21 cellular contexts compared by ENCODE assay signal in genomic region chr22:27215826-27216320, GRCh38.
DNase-seq lines count a peak whose midpoint lies in the region; FAIRE-seq and TF ChIP-seq lines count a peak whose summit lies in the region.
"Had no signal": no experiment of that assay in that cellular context is flagged by ENCODE, and none has a peak within 500 bp of the region (broad histone marks: within the 10 kb centered on the region; RNA-seq: fewer than 3 reads in every experiment).

No MANE protein-coding gene starts in this region.

- no peaks in the 10 kb centered on the region for H3K9me2 ChIP-seq in GM23248 (ENCODE audit: insufficient read depth)

- H3K4me3 ChIP-seq in GM23248 (no peak overlapping the region), rectal smooth muscle tissue (ENCODE audit: low read length) (no peak overlapping the region)
- no peak overlapping the region for H3K4me3 ChIP-seq in CD4-positive, alpha-beta memory T cell (ENCODE audit: low read length in 2 of 2)

- H3K9me3 Mint-ChIP-seq in chondrocyte (ENCODE audit: low read depth) (no peaks in the 10 kb centered on the region), mesothelial cell of epicardium (no peaks in the 10 kb centered on the region), glutamatergic neuron (ENCODE audit: unreplicated experiment) (no peaks in the 10 kb centered on the region)
- peaks cover 0 to 3% (median 0%) of the 10 kb centered on the region in 8 donors for H3K9me3 Mint-ChIP-seq in CD4-positive, alpha-beta memory T cell
- H3K9me3 Mint-ChIP-seq: CD8-positive, alpha-beta T cell had no signal

- H3K79me2 ChIP-seq in GM23248 (ENCODE audit: insufficient read depth) = no peaks in the 10 kb centered on the region

- H3K27ac Mint-ChIP-seq in chondrocyte (ENCODE audit: unreplicated experiment) = peak overlapping the region; percentile 25
- H3K27ac Mint-ChIP-seq in mesothelial cell of epicardium = peak overlapping the region; percentile 84
- H3K27ac Mint-ChIP-seq in CD4-positive, alpha-beta memory T cell = no peak overlapping the region
- H3K27ac Mint-ChIP-seq in glutamatergic neuron (ENCODE audit: unreplicated experiment) = no peak overlapping the region
- H3K27ac Mint-ChIP-seq: CD8-positive, alpha-beta T cell had no signal

- H2AFZ ChIP-seq in GM23248 = no peak overlapping the region

- intact Hi-C loops in CD4-positive, alpha-beta memory T cell (cut with micrococcal nuclease) = no loop called here

- no peaks in the 10 kb centered on the region for H3K27me3 ChIP-seq in GM23248 (replicated peaks; ENCODE audit: insufficient read depth)
- H3K27me3 ChIP-seq in rectal smooth muscle tissue (ENCODE audit: control insufficient read depth, insufficient read depth, low read length) = no peaks in the 10 kb centered on the region
- no peaks in the 10 kb centered on the region for H3K27me3 ChIP-seq in CD4-positive, alpha-beta memory T cell (ENCODE audit: insufficient read depth, low read length)

- H3K9ac ChIP-seq in GM23248 (no peak overlapping the region), rectal smooth muscle tissue (ENCODE audit: low read length) (no peak overlapping the region)

- H3K27ac ChIP-seq in GM23248 (no peak overlapping the region), rectal smooth muscle tissue (ENCODE audit: low read depth, low read length) (peak overlapping the region; percentile 40)
- H3K27ac ChIP-seq in CD4-positive, alpha-beta memory T cell (ENCODE audit: low read depth, low read length) = no peak overlapping the region
- H3K27ac ChIP-seq: RWPE1 had no signal

- no peaks in the 10 kb centered on the region for H4K20me1 ChIP-seq in GM23248 (ENCODE audit: insufficient read depth)

- in situ Hi-C loops in GM23248 (cut with MboI) = loop anchor here (25.0 kb wide), 1 partner anchor 596 kb away; the partner anchor contains the start of gene MN1

- POLR2A ChIA-PET in CD4-positive, alpha-beta memory T cell (lab: Charles Lee; ENCODE audit: partially characterized antibody) = no interaction called here

- H3K36me3 ChIP-seq in GM23248 (ENCODE audit: low read depth) = no peaks in the 10 kb centered on the region
- no peaks in the 10 kb centered on the region for H3K36me3 ChIP-seq in rectal smooth muscle tissue (ENCODE audit: control insufficient read depth, insufficient read depth, low read length)
- H3K36me3 ChIP-seq in CD4-positive, alpha-beta memory T cell (ENCODE audit: insufficient read depth, low read length) = no peaks in the 10 kb centered on the region

- H3K9me3 ChIP-seq in GM23248 (ENCODE audit: low read depth) = no peaks in the 10 kb centered on the region
- no peaks in the 10 kb centered on the region for H3K9me3 ChIP-seq in CD4-positive, alpha-beta memory T cell (ENCODE audit: control insufficient read depth in 1 of 2, low read length in 2 of 2)

- peaks cover 65% of the 10 kb centered on the region for H3K4me1 Mint-ChIP-seq in chondrocyte (ENCODE audit: low read depth)
- peaks cover 54% of the 10 kb centered on the region for H3K4me1 Mint-ChIP-seq in mesothelial cell of epicardium
- H3K4me1 Mint-ChIP-seq in CD4-positive, alpha-beta memory T cell = no peaks in the 10 kb centered on the region
- peaks cover 10% of the 10 kb centered on the region for H3K4me1 Mint-ChIP-seq in glutamatergic neuron (ENCODE audit: low read depth, unreplicated experiment)

- H3K27me3 Mint-ChIP-seq in chondrocyte (ENCODE audit: low read depth) = no peaks in the 10 kb centered on the region
- H3K27me3 Mint-ChIP-seq in mesothelial cell of epicardium (ENCODE audit: low read depth) = peaks cover 36% of the 10 kb centered on the region
- peaks cover 11 to 21% of the 10 kb centered on the region in 2 donors for H3K27me3 Mint-ChIP-seq in CD4-positive, alpha-beta memory T cell
- H3K27me3 Mint-ChIP-seq in glutamatergic neuron (ENCODE audit: unreplicated experiment) = peaks cover 1% of the 10 kb centered on the region

- no peak for FAIRE-seq in D721Med (lab: Jason Lieb, UNC)
- FAIRE-seq: GM12891 had no signal

- peaks cover 46% of the 10 kb centered on the region for H3K4me1 ChIP-seq in GM23248 (ENCODE audit: insufficient read depth)
- peaks cover 33% of the 10 kb centered on the region for H3K4me1 ChIP-seq in rectal smooth muscle tissue (ENCODE audit: control insufficient read depth, insufficient read depth, low read length)
- no peaks in the 10 kb centered on the region for H3K4me1 ChIP-seq in CD4-positive, alpha-beta memory T cell (ENCODE audit: insufficient read depth, low read length)

- H3K4me2 ChIP-seq in GM23248 (ENCODE audit: unreplicated experiment) = no peak overlapping the region

- CTCF ChIA-PET in CD4-positive, alpha-beta memory T cell (lab: Charles Lee; ENCODE audit: partially characterized antibody) = no interaction called here

- no peak for TF ChIP-seq CTCF in chondrocyte (IDR thresholded peaks at IDR 0.05)
- TF ChIP-seq CTCF in mesothelial cell of epicardium (IDR thresholded peaks at IDR 0.05; ENCODE audit: unreplicated experiment) = no peak
- no peak for TF ChIP-seq CTCF in D721Med (IDR thresholded peaks at IDR 0.05; ENCODE audit: insufficient read depth, missing control alignments)
- no peak for TF ChIP-seq CTCF in glutamatergic neuron (IDR thresholded peaks at IDR 0.05; ENCODE audit: partially characterized antibody, unreplicated experiment)

- H3K4me3 Mint-ChIP-seq in chondrocyte (ENCODE audit: unreplicated experiment) (no peak overlapping the region), mesothelial cell of epicardium (no peak overlapping the region), glutamatergic neuron (ENCODE audit: unreplicated experiment) (no peak overlapping the region)
- H3K4me3 Mint-ChIP-seq in CD4-positive, alpha-beta memory T cell = no peak overlapping the region
- H3K4me3 Mint-ChIP-seq: CD8-positive, alpha-beta T cell had no signal

- DNase-seq in GM23248 = peak; percentile 34
- DNase-seq in chondrocyte (ENCODE audit: low spot score) = no peak
- DNase-seq in mesothelial cell of epicardium (ENCODE audit: low spot score in 2 of 2, unreplicated experiment in 2 of 2) = no peak
- no peak for DNase-seq in NCI-H524 treated with DMSO at 0.1 percent for 48 hours (lab: John Stamatoyannopoulos, UW)
- no peak for DNase-seq in D721Med (ENCODE audit: insufficient read length, low spot score)
- no peak for DNase-seq in CD4-positive, alpha-beta memory T cell
- DNase-seq in glutamatergic neuron = no peak
- DNase-seq: C1 segment of cervical spinal cord; CD8-positive, alpha-beta T cell; DMS79 treated with DMSO at 0.1 percent for 48 hours; GF-D8; MV-4-11; NCI-H1105; NCI-H146; NCI-H2029; NCI-H446 treated with DMSO at 0.1 percent for 48 hours; NCI-H69; SHP77 had no signal

- 73 to 75% methylated on average over 6 of the region's 6 CpGs for WGBS in GM23248 (ENCODE audit: low coverage in 1 of 2, low lambda C conversion rate in 2 of 2, missing lambda C conversion rate in 2 of 2), 2 experiments

- peaks cover 12% of the 10 kb centered on the region for H3K36me3 Mint-ChIP-seq in chondrocyte (ENCODE audit: low read depth)
- H3K36me3 Mint-ChIP-seq in mesothelial cell of epicardium = no peaks in the 10 kb centered on the region
- H3K36me3 Mint-ChIP-seq in CD4-positive, alpha-beta memory T cell = no peaks in the 10 kb centered on the region
- peaks cover 5% of the 10 kb centered on the region for H3K36me3 Mint-ChIP-seq in glutamatergic neuron (ENCODE audit: unreplicated experiment)
- H3K36me3 Mint-ChIP-seq: CD8-positive, alpha-beta T cell had no signal

- peaks cover 25% of the 10 kb centered on the region for H3F3A ChIP-seq in GM23248 (ENCODE audit: insufficient read depth)

Comparison
In these comparisons a context has a peak if more than half of its experiments do, and no peak if none do; other contexts are left out.
1. H3K27ac Mint-ChIP-seq: peak in chondrocyte (single experiment) and mesothelial cell of epicardium (single experiment); none in CD4-positive, alpha-beta memory T cell (0 of 7) and glutamatergic neuron (single experiment).